8 cellular contexts compared by ENCODE assay signal in the genomic region with DNA sequence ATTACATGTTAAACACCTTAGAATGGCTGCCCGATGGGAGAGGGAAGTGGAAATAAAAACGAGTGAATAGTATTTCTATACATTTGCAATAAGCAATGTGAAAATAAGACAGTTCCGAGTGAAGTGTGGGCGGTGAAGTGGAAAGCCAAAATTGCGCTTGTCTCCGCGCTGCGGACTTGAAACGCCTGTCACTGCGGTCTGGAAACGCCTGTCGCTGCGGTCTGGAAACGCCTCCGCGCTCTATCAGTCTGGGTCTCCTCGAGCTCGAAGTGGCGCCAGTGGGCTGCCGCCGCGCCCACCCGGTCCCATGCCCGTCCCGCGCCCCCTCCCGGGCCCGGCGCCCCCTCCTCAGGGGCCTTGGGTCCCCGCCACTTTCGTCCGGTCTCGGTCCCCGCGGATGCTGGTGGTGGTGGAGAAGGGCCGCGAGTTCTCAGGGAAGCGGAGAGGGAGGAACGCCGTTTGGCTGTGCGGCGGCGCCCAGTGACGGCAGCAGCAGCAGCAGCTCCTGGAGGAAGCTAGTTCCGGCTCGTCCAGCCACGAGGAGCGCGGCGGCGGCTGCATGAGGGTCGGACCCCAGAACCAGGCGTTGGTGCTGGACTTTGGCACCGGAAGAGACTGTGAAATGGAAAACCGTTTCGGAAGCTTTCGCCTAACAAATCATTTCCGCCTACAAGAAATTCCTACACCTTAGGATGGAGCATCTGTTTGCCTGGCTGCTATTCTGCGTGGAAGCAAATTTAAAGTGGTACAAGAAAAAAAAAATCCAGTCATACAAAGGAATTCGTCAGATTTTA. TPM values are rescaled to one million over a fixed set of nuclear protein-coding genes. Genes with fewer than 3 reads are reported as not detected.
DNase-seq lines count a peak whose midpoint lies in the region; ATAC-seq, FAIRE-seq and TF ChIP-seq lines count a peak whose summit lies in the region.

No MANE protein-coding gene starts in this region.

- H4K20me1 ChIP-seq in endothelial cell of umbilical vein (replicated peaks; ENCODE audit: control insufficient read depth, extremely low read depth, insufficient read depth, low read length): no peaks in the 10 kb centered on the region

- TF ChIP-seq CTCF in GM06990 (IDR thresholded peaks at IDR 0.05; ENCODE audit: insufficient read depth, low read length, poor library complexity, severe bottlenecking) (peak; percentile 5), endothelial cell of umbilical vein (IDR thresholded peaks at IDR 0.05; ENCODE audit: extremely low read depth in 1 of 2, insufficient read depth in 1 of 2, low read depth in 1 of 2, low read length in 2 of 2) (no peak)

- WGBS in mesodermal cell (ENCODE audit: insufficient coverage in 2 of 2), 2 experiments: 1% methylated on average over 39 to 44 of the region's 60 CpGs

- H3K27ac ChIP-seq in endothelial cell of umbilical vein (ENCODE audit: insufficient read depth, low read depth, low read length): peak overlapping the region; percentile 73
- H3K27ac ChIP-seq in mesodermal cell (ENCODE audit: low read depth, low read length, severe bottlenecking): peak overlapping the region; percentile 11

- intact Hi-C loops in endothelial cell of umbilical vein (cut with micrococcal nuclease): loop anchor here (1.0 to 5.0 kb wide), 8 partner anchors 31 to 1039 kb away; a partner anchor contains a TSS

- peak overlapping the region; percentile 70 for H3K9ac ChIP-seq in endothelial cell of umbilical vein (replicated peaks; ENCODE audit: extremely low read depth, insufficient read depth, low read length)

- no peaks in the 10 kb centered on the region; the same call in 1 of the 2 replicates for H3K27me3 ChIP-seq in GM06990 (replicated peaks; ENCODE audit: control insufficient read depth, insufficient read depth, low read length)
- no peaks in the 10 kb centered on the region for H3K27me3 ChIP-seq in endothelial cell of umbilical vein (ENCODE audit: control insufficient read depth in 2 of 2, insufficient read depth in 2 of 2, low read length in 2 of 2)

- peak; percentile 83 for FAIRE-seq in endothelial cell of umbilical vein (lab: Jason Lieb, UNC)

- POLR2A ChIA-PET in endothelial cell of umbilical vein (lab: Charles Lee): interaction anchor here (0.7 to 1.6 kb wide), 3 partner anchors 144 to 1278 kb away, joined by 4 to 6 read pairs (median 4); a partner anchor contains a TSS

- TSS peak; percentile 58 for BruUV-seq in endothelial cell of umbilical vein (replicated peaks; lab: Mats Ljungman, UMichigan)

- peaks cover 3% of the 10 kb centered on the region for H3K79me2 ChIP-seq in endothelial cell of umbilical vein (ENCODE audit: control insufficient read depth, insufficient read depth, low read length)

- H3K9me3 ChIP-seq in endothelial cell of umbilical vein (replicated peaks; ENCODE audit: control insufficient read depth, insufficient read depth, low read length) (no peaks in the 10 kb centered on the region), mesodermal cell (ENCODE audit: control insufficient read depth, low read length) (no peaks in the 10 kb centered on the region)

- H3K4me3 ChIP-seq in GM06990 (replicated peaks; ENCODE audit: low read depth, low read length) (peak overlapping the region; percentile 62), endothelial cell of umbilical vein (replicated peaks in 1 of 3; ENCODE audit: insufficient read depth in 1 of 3, low read depth in 1 of 3, low read length in 3 of 3) (peak overlapping the region; percentile 68 to 87 (median 85)), mesodermal cell (ENCODE audit: extremely low read depth, insufficient read depth, low read length, poor library complexity, severe bottlenecking) (peak overlapping the region; percentile 61)

- no peaks in the 10 kb centered on the region for H3K36me3 ChIP-seq in GM06990 (ENCODE audit: control insufficient read depth, insufficient read depth, low read length)
- H3K36me3 ChIP-seq in endothelial cell of umbilical vein (ENCODE audit: control insufficient read depth in 2 of 2, extremely low read depth in 1 of 2, insufficient read depth in 2 of 2, low read length in 2 of 2): no peaks in the 10 kb centered on the region
- H3K36me3 ChIP-seq in mesodermal cell (ENCODE audit: control insufficient read depth, insufficient read depth, low read length): peaks cover 3% of the 10 kb centered on the region

- peak overlapping the region; percentile 97 for H3K4me2 ChIP-seq in endothelial cell of umbilical vein (ENCODE audit: insufficient read depth, low read length)

- H2AFZ ChIP-seq in endothelial cell of umbilical vein (ENCODE audit: low read depth, low read length): peak overlapping the region; percentile 86

- ATAC-seq in GM18873 (IDR thresholded peaks at IDR 0.05; ENCODE audit: low FRiP score, unreplicated experiment): no peak

- dilution Hi-C loops in endothelial cell of umbilical vein (cut with MboI; ENCODE audit: extremely low pct_ligation_motif_present, low sequenced_read_pairs): no loop called here

- CTCF ChIA-PET in endothelial cell of umbilical vein (lab: Charles Lee): interaction anchor here (0.7 to 4.1 kb wide), 16 partner anchors 9 to 275 kb away, joined by 3 to 38 read pairs (median 6); a partner anchor contains a TSS

- H3K4me1 ChIP-seq in endothelial cell of umbilical vein (ENCODE audit: control insufficient read depth, extremely low read depth, insufficient read depth, low read length): peaks cover 16% of the 10 kb centered on the region
- no peaks in the 10 kb centered on the region for H3K4me1 ChIP-seq in mesodermal cell (ENCODE audit: control insufficient read depth, insufficient read depth, low read length, poor library complexity, severe bottlenecking)

- peak; percentile 47 for TF ChIP-seq POLR2A in endothelial cell of umbilical vein (IDR thresholded peaks at IDR 0.05; ENCODE audit: low read depth, low read length)

- H3K9me1 ChIP-seq in endothelial cell of umbilical vein (replicated peaks; ENCODE audit: control insufficient read depth, extremely low read depth, insufficient read depth, low read length): no peaks in the 10 kb centered on the region

- peak; percentile 39 for DNase-seq in GM06990 (ENCODE audit: extremely low read depth, insufficient read length)
- DNase-seq in HT-29 (ENCODE audit: low spot score): peak; percentile 85
- peak; percentile 53 for DNase-seq in NOMO-1 treated with DMSO at 0.1 percent for 48 hours (lab: John Stamatoyannopoulos, UW; ENCODE audit: unreplicated experiment)
- peak; percentile 83 for DNase-seq in activated CD8-positive, alpha-beta memory T cell treated with anti-CD3 and anti-CD28 coated beads, Interleukin-2, amount 50 U/mL, for 48 hours
- DNase-seq in endothelial cell of umbilical vein (ENCODE audit: low read depth, low spot score): peak; percentile 79
- DNase-seq in stimulated activated CD8-positive, alpha-beta memory T cell treated with anti-CD3 and anti-CD28 coated beads, Interleukin-15, amount 100 ng/mL, for 4 hours (ENCODE audit: low read depth in 2 of 2): peak; percentile 58 to 62

TF ChIP-seq in endothelial cell of umbilical vein, 7 proteins besides CTCF, POLR2A, EP300 and RAD21:
- TF ChIP-seq JUN (IDR thresholded peaks at IDR 0.05; ENCODE audit: borderline replicate concordance, insufficient read depth, insufficient read length, low read depth) (no peak), FOS (IDR thresholded peaks at IDR 0.05; ENCODE audit: borderline replicate concordance, insufficient read depth, low read length) (peak; percentile 8)
- TF ChIP-seq, protein P1, sequence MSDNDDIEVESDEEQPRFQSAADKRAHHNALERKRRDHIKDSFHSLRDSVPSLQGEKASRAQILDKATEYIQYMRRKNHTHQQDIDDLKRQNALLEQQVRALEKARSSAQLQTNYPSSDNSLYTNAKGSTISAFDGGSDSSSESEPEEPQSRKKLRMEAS (IDR thresholded peaks at IDR 0.05; ENCODE audit: insufficient read depth, insufficient read length): peak; percentile 47

RNA-seq across cellular contexts. Expression of a gene that starts 1.8 kb away (rescaled TPM):
- total RNA-seq in HT-29 (2014; rRNA removed; shearing (Covaris generic)): 12.7 and 14.6 TPM in 2 replicates
- 8.1 and 8.7 TPM in 2 replicates for total RNA-seq in endothelial cell of umbilical vein
- 1.9 and 2.2 TPM in 2 replicates for polyA plus RNA-seq in endothelial cell of umbilical vein
- 1.8 and 2.2 TPM in 2 replicates for polyA plus RNA-seq in endothelial cell of umbilical vein (2011; cell fraction: cytosol; rRNA removed)
- polyA plus RNA-seq in endothelial cell of umbilical vein (2011; cell fraction: nucleus; rRNA removed): 8.1 and 8.8 TPM in 2 replicates
- polyA plus RNA-seq in endothelial cell of umbilical vein (2012): 2.6 and 5.1 TPM in 2 replicates
- polyA minus RNA-seq in endothelial cell of umbilical vein: 10.1 and 10.4 TPM in 2 replicates
- polyA minus RNA-seq in endothelial cell of umbilical vein (2011; cell fraction: cytosol; rRNA and poly(A)+ RNA removed): 12.4 TPM
- polyA minus RNA-seq in endothelial cell of umbilical vein (2011; cell fraction: nucleus; rRNA and poly(A)+ RNA removed): 7.1 and 10.5 TPM in 2 replicates
- 1.9 TPM for polyA plus RNA-seq in mesodermal cell (2013, experiment 1 of 2)
- polyA plus RNA-seq in mesodermal cell (2013, experiment 2 of 2): 1.8 TPM

RNA-seq across cellular contexts. Expression of a gene that starts 35.0 kb away (rescaled TPM):
- 2.1 and 6.6 TPM in 2 replicates for total RNA-seq in HT-29 (2014; rRNA removed; shearing (Covaris generic))
- total RNA-seq in endothelial cell of umbilical vein: not detected in 2 replicates
- 0.04 TPM in 1 of 2 replicates, not detected in the other for polyA plus RNA-seq in endothelial cell of umbilical vein
- 0.03 TPM in 1 of 2 replicates, not detected in the other for polyA plus RNA-seq in endothelial cell of umbilical vein (2011; cell fraction: cytosol; rRNA removed)
- polyA plus RNA-seq in endothelial cell of umbilical vein (2011; cell fraction: nucleus; rRNA removed): 0.10 TPM in 1 of 2 replicates, not detected in the other
- not detected in 2 replicates for polyA plus RNA-seq in endothelial cell of umbilical vein (2012)
- polyA minus RNA-seq in endothelial cell of umbilical vein: 0.19 and 2.6 TPM in 2 replicates
- 2.8 TPM for polyA minus RNA-seq in endothelial cell of umbilical vein (2011; cell fraction: cytosol; rRNA and poly(A)+ RNA removed)
- not detected in 2 replicates for polyA minus RNA-seq in endothelial cell of umbilical vein (2011; cell fraction: nucleus; rRNA and poly(A)+ RNA removed)
- 0.48 TPM for polyA plus RNA-seq in mesodermal cell (2013, experiment 1 of 2)
- polyA plus RNA-seq in mesodermal cell (2013, experiment 2 of 2): 0.35 TPM
